In genomic region chr12:110502449-110502738, GRCh38 we compare ENCODE assay signal across 8 cellular contexts. TPM values are rescaled to one million over a fixed set of nuclear protein-coding genes. Genes with fewer than 3 reads are reported as not detected.
DNase-seq lines count a peak whose midpoint lies in the region; ATAC-seq and TF ChIP-seq lines count a peak whose summit lies in the region.

No MANE protein-coding gene starts in this region.

- peaks cover 29% of the 10 kb centered on the region for H3K4me1 ChIP-seq in BLaER1
- H3K4me1 ChIP-seq in lower lobe of right lung: peaks cover 39% of the 10 kb centered on the region
- H3K4me1 ChIP-seq in vagina: peaks cover 36% of the 10 kb centered on the region

- ATAC-seq in HG02973 (IDR thresholded peaks at IDR 0.05; ENCODE audit: unreplicated experiment): peak; percentile 2
- ATAC-seq in activated naive CD8-positive, alpha-beta T cell treated with anti-CD3 and anti-CD28 coated beads, Interleukin-2, amount 50 U/mL, for 24 hours: peak; percentile 10
- ATAC-seq in lower lobe of right lung: peak; percentile 6 to 20

- peak overlapping the region; percentile 60 for H3K4me2 ChIP-seq in BLaER1

- H3K4me1 Mint-ChIP-seq in activated naive CD8-positive, alpha-beta T cell treated with anti-CD3 and anti-CD28 coated beads, Interleukin-2, amount 50 U/mL, for 24 hours: peaks cover 42% of the 10 kb centered on the region

- TF ChIP-seq POLR2A in vagina (IDR thresholded peaks at IDR 0.05): no peak

- H3K27me3 Mint-ChIP-seq in activated naive CD8-positive, alpha-beta T cell treated with anti-CD3 and anti-CD28 coated beads, Interleukin-2, amount 50 U/mL, for 24 hours: peaks cover 3% of the 10 kb centered on the region

- intact Hi-C loops in lower lobe of right lung (cut with DNase I): no loop called here
- intact Hi-C loops in vagina (cut with DNase I): loop anchor here (10.0 kb wide), 1 partner anchor 48 kb away; the partner anchor contains the start of gene ARPC3

- H3K4me3 Mint-ChIP-seq in activated naive CD8-positive, alpha-beta T cell treated with anti-CD3 and anti-CD28 coated beads, Interleukin-2, amount 50 U/mL, for 24 hours: peak overlapping the region; percentile 95

- peaks cover 20% of the 10 kb centered on the region for H3K36me3 Mint-ChIP-seq in activated naive CD8-positive, alpha-beta T cell treated with anti-CD3 and anti-CD28 coated beads, Interleukin-2, amount 50 U/mL, for 24 hours (ENCODE audit: low read depth)

- H3K4me3 ChIP-seq in BLaER1: peak overlapping the region; percentile 92
- peak overlapping the region; percentile 96 for H3K4me3 ChIP-seq in lower lobe of right lung
- H3K4me3 ChIP-seq in vagina: peak overlapping the region; percentile 86 to 97

- H3K9me3 ChIP-seq in BLaER1: no peaks in the 10 kb centered on the region
- no peaks in the 10 kb centered on the region for H3K9me3 ChIP-seq in lower lobe of right lung
- no peaks in the 10 kb centered on the region for H3K9me3 ChIP-seq in vagina

- H4K20me1 ChIP-seq in BLaER1: peaks cover 19% of the 10 kb centered on the region; the same call in 1 of the 2 replicates

- H3K27ac ChIP-seq in BLaER1 (peak overlapping the region; percentile 69), lower lobe of right lung (peak overlapping the region; percentile 93), vagina (peak overlapping the region; percentile 85)

- TF ChIP-seq CTCF in lower lobe of right lung (IDR thresholded peaks at IDR 0.05) (no peak), vagina (IDR thresholded peaks at IDR 0.05) (no peak)

- H3K27me3 ChIP-seq in BLaER1 (no peaks in the 10 kb centered on the region), lower lobe of right lung (ENCODE audit: low read depth) (no peaks in the 10 kb centered on the region), vagina (no peaks in the 10 kb centered on the region)

- peak overlapping the region; percentile 99 for H3K27ac Mint-ChIP-seq in activated naive CD8-positive, alpha-beta T cell treated with anti-CD3 and anti-CD28 coated beads, Interleukin-2, amount 50 U/mL, for 24 hours

- H3K9ac ChIP-seq in BLaER1: peak overlapping the region; percentile 93

- H3K36me3 ChIP-seq in BLaER1: peaks cover 14% of the 10 kb centered on the region
- H3K36me3 ChIP-seq in lower lobe of right lung: no peaks in the 10 kb centered on the region
- no peaks in the 10 kb centered on the region for H3K36me3 ChIP-seq in vagina

- H3K9me3 Mint-ChIP-seq in activated naive CD8-positive, alpha-beta T cell treated with anti-CD3 and anti-CD28 coated beads, Interleukin-2, amount 50 U/mL, for 24 hours: peaks cover 9% of the 10 kb centered on the region

- DNase-seq in activated naive CD8-positive, alpha-beta T cell treated with anti-CD3 and anti-CD28 coated beads, Interleukin-2, amount 50 U/mL, for 24 hours: no peak
- no peak for DNase-seq in lower lobe of right lung
- no peak for DNase-seq in vagina (ENCODE audit: extremely low spot score in 2 of 2)
- no peak for DNase-seq in NCI-H2171 treated with DMSO at 0.1 percent for 48 hours (lab: John Stamatoyannopoulos, UW)
- no peak for DNase-seq in dermis blood vessel endothelial cell
- no peak for DNase-seq in amygdala (lab: John Stamatoyannopoulos, UW)

RNA-seq across cellular contexts. Expression of gene RAD9B, which starts 0.3 kb away (rescaled TPM):
- total RNA-seq in lower lobe of right lung: 1.1 TPM
- not detected for total RNA-seq in vagina
- 0.14 and 1.2 TPM in 2 replicates for total RNA-seq in dermis blood vessel endothelial cell

RNA-seq across cellular contexts. Expression of gene VPS29, which starts 0.5 kb away (rescaled TPM):
- 102 TPM for total RNA-seq in lower lobe of right lung
- 74.9 TPM for total RNA-seq in vagina
- 77.1 and 78.3 TPM in 2 replicates for total RNA-seq in dermis blood vessel endothelial cell

RNA-seq across cellular contexts. Expression of gene FAM216A, which starts 33.7 kb away (rescaled TPM):
- total RNA-seq in lower lobe of right lung (3.0 TPM), vagina (11.0 TPM), dermis blood vessel endothelial cell (8.8 and 10.1 TPM in 2 replicates)

RNA-seq across cellular contexts. Expression of gene GPN3, which starts 34.3 kb away (rescaled TPM):
- total RNA-seq in lower lobe of right lung (18.9 TPM), vagina (17.4 TPM), dermis blood vessel endothelial cell (19.9 and 22.7 TPM in 2 replicates)

RNA-seq across cellular contexts. Expression of gene ARPC3, which starts 52.3 kb away (rescaled TPM):
- total RNA-seq in lower lobe of right lung (276 TPM), vagina (180 TPM), dermis blood vessel endothelial cell (297 and 356 TPM in 2 replicates)
